17 cellular contexts compared by ENCODE assay signal in genomic region chr14:54756656-54757392, GRCh38.
DNase-seq lines count a peak whose midpoint lies in the region; ATAC-seq lines count a peak whose summit lies in the region.
"Had no signal": no experiment of that assay in that cellular context is flagged by ENCODE, and none has a peak within 500 bp of the region (broad histone marks: within the 10 kb centered on the region; RNA-seq: fewer than 3 reads in every experiment).

No MANE protein-coding gene starts in this region.

- H2BK120ac ChIP-seq in trophoblast cell (ENCODE audit: insufficient read depth, low read length, poor library complexity), result no peak overlapping the region

- no peak overlapping the region for H3K14ac ChIP-seq in trophoblast cell (ENCODE audit: low read length)

- H2AK5ac ChIP-seq in trophoblast cell (ENCODE audit: low read length), result no peak overlapping the region

- H3K27me3 Mint-ChIP-seq in activated naive CD4-positive, alpha-beta T cell treated with anti-CD3 and anti-CD28 coated beads, Interleukin-2, amount 10 ng/mL, durations not matched to agents 7 days and 5 days, result peaks cover 24% of the 10 kb centered on the region
- peaks cover 0 to 12% (median 7%) of the 10 kb centered on the region in 5 donors for H3K27me3 Mint-ChIP-seq in naive thymus-derived CD8-positive, alpha-beta T cell

- H3K23ac ChIP-seq in trophoblast cell (ENCODE audit: low read length), result no peak overlapping the region

- H3K4me3 Mint-ChIP-seq in activated naive CD4-positive, alpha-beta T cell treated with anti-CD3 and anti-CD28 coated beads, Interleukin-2, amount 10 ng/mL, durations not matched to agents 7 days and 5 days, result no peak overlapping the region
- no peak overlapping the region for H3K4me3 Mint-ChIP-seq in naive thymus-derived CD8-positive, alpha-beta T cell

- H2AFZ ChIP-seq in trophoblast cell (ENCODE audit: insufficient read depth, low read length, poor library complexity), result no peak overlapping the region

- no peak overlapping the region for H3K18ac ChIP-seq in trophoblast cell (ENCODE audit: low read length)

- peaks cover 24% of the 10 kb centered on the region for H3K4me1 Mint-ChIP-seq in activated naive CD4-positive, alpha-beta T cell treated with anti-CD3 and anti-CD28 coated beads, Interleukin-2, amount 10 ng/mL, durations not matched to agents 7 days and 5 days
- H3K4me1 Mint-ChIP-seq in naive thymus-derived CD8-positive, alpha-beta T cell, result peaks cover 7 to 16% (median 12%) of the 10 kb centered on the region in 4 donors

- H2BK12ac ChIP-seq in trophoblast cell (ENCODE audit: low read length), result no peak overlapping the region

- H3K27ac ChIP-seq in trophoblast cell (ENCODE audit: low read depth, low read length), result no peak overlapping the region

- H3K9ac ChIP-seq in trophoblast cell (ENCODE audit: low read length), result no peak overlapping the region

- H3K27me3 ChIP-seq in trophoblast cell (ENCODE audit: insufficient read depth, low read length), result no peaks in the 10 kb centered on the region

- H3K79me1 ChIP-seq in trophoblast cell (ENCODE audit: low read length), result no peaks in the 10 kb centered on the region

- POLR2A ChIA-PET in naive thymus-derived CD8-positive, alpha-beta T cell (lab: Charles Lee), result interaction anchor here (0.6 kb wide), 1 partner anchor 11 kb away, joined by 3 read pairs; no protein-coding TSS in a partner anchor

- H3K4me3 ChIP-seq in trophoblast cell (ENCODE audit: low read depth, low read length), result no peak overlapping the region

- H3K9me3 Mint-ChIP-seq in activated naive CD4-positive, alpha-beta T cell treated with anti-CD3 and anti-CD28 coated beads, Interleukin-2, amount 10 ng/mL, durations not matched to agents 7 days and 5 days, result no peaks in the 10 kb centered on the region
- H3K9me3 Mint-ChIP-seq in naive thymus-derived CD8-positive, alpha-beta T cell, result no peaks in the 10 kb centered on the region
- H3K9me3 Mint-ChIP-seq: CD14-positive monocyte had no signal

- WGBS in trophoblast cell (ENCODE audit: extremely low coverage, insufficient coverage, insufficient read length), result no CpG with 5 or more reads among the region's 3 CpGs

- no peak overlapping the region for H3K4ac ChIP-seq in trophoblast cell (ENCODE audit: low read depth, low read length)

- no peak overlapping the region for H3K4me2 ChIP-seq in trophoblast cell (ENCODE audit: low read length)

- no peaks in the 10 kb centered on the region for H3K4me1 ChIP-seq in trophoblast cell (ENCODE audit: control insufficient read depth in 1 of 2, insufficient read depth in 2 of 2, low read length in 2 of 2)
- H3K4me1 ChIP-seq: Caco-2 had no signal

- no peak for ATAC-seq in naive thymus-derived CD8-positive, alpha-beta T cell

- no peak overlapping the region for H4K91ac ChIP-seq in trophoblast cell (ENCODE audit: low read depth, low read length)

- H3K36me3 Mint-ChIP-seq in activated naive CD4-positive, alpha-beta T cell treated with anti-CD3 and anti-CD28 coated beads, Interleukin-2, amount 10 ng/mL, durations not matched to agents 7 days and 5 days, result no peaks in the 10 kb centered on the region
- H3K36me3 Mint-ChIP-seq in naive thymus-derived CD8-positive, alpha-beta T cell, result no peaks in the 10 kb centered on the region
- H3K36me3 Mint-ChIP-seq: CD14-positive monocyte had no signal

- peak; percentile 17 for DNase-seq in activated naive CD4-positive, alpha-beta T cell treated with anti-CD3 and anti-CD28 coated beads, Interleukin-2, amount 10 ng/mL, durations not matched to agents 7 days and 5 days
- DNase-seq in activated naive CD4-positive, alpha-beta T cell treated with anti-CD3 and anti-CD28 coated beads, Interleukin-2, amount 50 U/mL, for 16 hours, result no peak
- DNase-seq in OCI-M1 (lab: John Stamatoyannopoulos, UW) (peak; percentile 8), cerebellar cortex (ENCODE audit: low spot score) (peak; percentile 51), myocyte (ENCODE audit: low read depth) (peak; percentile 32), trophoblast cell (no peak), T-helper 1 cell (no peak)
- no peak for DNase-seq in naive thymus-derived CD8-positive, alpha-beta T cell
- DNase-seq: Caco-2, DMS153, EL, Karpas-422, NCI-H1105 treated with DMSO at 0.1 percent for 48 hours, NCI-H187 treated with DMSO at 0.1 percent for 48 hours, NCI-H69, RPMI8226 had no signal

- H4K8ac ChIP-seq in trophoblast cell (ENCODE audit: low read depth, low read length), result no peak overlapping the region

- no peak overlapping the region for H3K27ac Mint-ChIP-seq in activated naive CD4-positive, alpha-beta T cell treated with anti-CD3 and anti-CD28 coated beads, Interleukin-2, amount 10 ng/mL, durations not matched to agents 7 days and 5 days
- H3K27ac Mint-ChIP-seq in naive thymus-derived CD8-positive, alpha-beta T cell, result no peak overlapping the region
- H3K27ac Mint-ChIP-seq: CD14-positive monocyte had no signal

- H3K9me3 ChIP-seq in trophoblast cell (ENCODE audit: insufficient read depth, low read depth, low read length), result peaks cover 3% of the 10 kb centered on the region
- H3K9me3 ChIP-seq: Caco-2 had no signal

- peaks cover 33 to 51% of the 10 kb centered on the region in 2 experiments for H3K36me3 ChIP-seq in trophoblast cell (ENCODE audit: control insufficient read depth in 1 of 2, insufficient read depth in 2 of 2, low read length in 2 of 2)

- CTCF ChIA-PET in activated naive CD4-positive, alpha-beta T cell treated with anti-CD3 and anti-CD28 coated beads, Interleukin-2, amount 10 ng/mL, durations not matched to agents 7 days and 5 days (lab: Charles Lee), result interaction anchor here (0.7 to 1.6 kb wide), 4 partner anchors 16 to 26 kb away, joined by 3 to 10 read pairs (median 3); no protein-coding TSS in a partner anchor

- H3K79me2 ChIP-seq in trophoblast cell (ENCODE audit: control insufficient read depth, insufficient read depth, low read length, poor library complexity), result no peaks in the 10 kb centered on the region

- no peak overlapping the region for H4K12ac ChIP-seq in trophoblast cell (ENCODE audit: low read depth, low read length)

- H2BK5ac ChIP-seq in trophoblast cell (ENCODE audit: low read depth, low read length, poor library complexity), result no peak overlapping the region

Comparison
In these comparisons a context has a peak if more than half of its experiments do, and no peak if none do; other contexts are left out.
1. DNase-seq: peak in activated naive CD4-positive, alpha-beta T cell treated with anti-CD3 and anti-CD28 coated beads, Interleukin-2, amount 10 ng/mL, durations not matched to agents 7 days and 5 days (single experiment), OCI-M1 (single experiment), cerebellar cortex (single experiment) and myocyte (single experiment); none in activated naive CD4-positive, alpha-beta T cell treated with anti-CD3 and anti-CD28 coated beads, Interleukin-2, amount 50 U/mL, for 16 hours (single experiment), trophoblast cell (0 of 2), naive thymus-derived CD8-positive, alpha-beta T cell (0 of 10) and T-helper 1 cell (0 of 5).